ENCODE assay signal across 25 cellular contexts in the genomic region with DNA sequence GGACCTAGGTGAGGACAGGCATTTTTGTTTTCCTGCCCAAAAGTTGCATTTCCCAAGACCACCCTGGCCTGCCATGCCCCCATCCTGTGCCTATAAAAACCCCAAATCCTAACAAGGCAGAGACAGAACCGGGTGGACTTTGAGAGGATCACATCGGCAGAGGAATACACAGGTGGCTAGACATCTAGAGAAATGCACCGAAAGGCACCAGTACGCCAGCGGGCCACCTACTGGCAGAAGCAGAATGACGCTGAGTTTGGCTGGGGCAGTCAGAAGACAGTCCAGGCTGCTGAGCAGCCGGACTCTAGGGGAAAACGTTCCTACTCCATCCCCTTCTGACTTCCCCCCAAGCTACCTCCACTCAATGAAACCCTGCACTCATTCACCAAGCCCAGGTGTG. TPM values are rescaled to one million over a fixed set of nuclear protein-coding genes. Genes with fewer than 3 reads are reported as not detected.
A peak's percentile ranks its signal among the peaks of the same experiment; 100 is the strongest.
DNase-seq lines count a peak whose midpoint lies in the region; ATAC-seq, FAIRE-seq and TF ChIP-seq lines count a peak whose summit lies in the region.
"Had no signal": no experiment of that assay in that cellular context is flagged by ENCODE, and none has a peak within 500 bp of the region (broad histone marks: within the 10 kb centered on the region; RNA-seq: fewer than 3 reads in every experiment).

No MANE protein-coding gene starts in this region.

- no peak for FAIRE-seq in HepG2 (lab: Jason Lieb, UNC)
- FAIRE-seq: astrocyte had no signal

- no peak for DNase-seq in HFFc6
- DNase-seq in WTC11 (ENCODE audit: low spot score) = peak; percentile 46
- DNase-seq in HepG2 (ENCODE audit: low spot score) = no peak
- no peak for DNase-seq in RWPE1 (ENCODE audit: low spot score)
- no peak for DNase-seq in activated effector memory CD4-positive, alpha-beta T cell treated with Interleukin-2 at 50 U/mL for 16 hours
- DNase-seq in immature natural killer cell = no peak
- DNase-seq: activated T-cell treated with anti-CD3 and anti-CD28 coated beads, Interleukin-2, amount 50 U/mL, for 48 hours; COR-L47; esophagus squamous epithelium; KG1; NCI-H2029; NCI-H446; NK-92 treated with Interleukin-12 subunit alpha and Interleukin-12 subunit beta, amount 100 ng/mL, for 24 hours; stimulated activated CD4-positive, alpha-beta T cell treated with anti-CD3 and anti-CD28 coated beads, Interleukin-2, amount 100 ng/mL, for 48 hours; stimulated activated naive CD8-positive, alpha-beta T cell treated with anti-CD3 and anti-CD28 coated beads, Interleukin-15, Interleukin-2, amounts not matched to agents 100 U/mL and 50 U/mL, for 24 hours; T1000 had no signal

- TF ChIP-seq EP300 in HepG2 (IDR thresholded peaks at IDR 0.05; ENCODE audit: low read depth in 2 of 2, low read length in 2 of 2) (no peak), HepG2 (CRISPR knock-in tag; IDR thresholded peaks at IDR 0.05; ENCODE audit: borderline replicate concordance) (no peak)

- H3K36me3 Mint-ChIP-seq in HFFc6 (ENCODE audit: low read depth) (no peaks in the 10 kb centered on the region), WTC11 (0 out of 2 replicates have a peak, but pooled peaks cover 4% of the 10 kb centered on the region), immature natural killer cell (peaks cover 11 to 18% (median 13%) of the 10 kb centered on the region in 3 donors)

- no peak for TF ChIP-seq POLR2A in HepG2 (IDR thresholded peaks at IDR 0.05; ENCODE audit: insufficient read depth in 1 of 2, low read depth in 2 of 2, low read length in 2 of 2)

- H3K27ac ChIP-seq in HepG2 (ENCODE audit: extremely low read length, insufficient read depth, low read length) = no peak overlapping the region
- H3K27ac ChIP-seq in RWPE1 = no peak overlapping the region
- H3K27ac ChIP-seq: esophagus squamous epithelium, gastroesophageal sphincter, tibial nerve had no signal

- H3K36me3 ChIP-seq in HepG2 (replicated peaks in 1 of 2; ENCODE audit: control insufficient read depth in 1 of 2, insufficient read depth in 2 of 2, low read length in 2 of 2) = no peaks in the 10 kb centered on the region
- H3K36me3 ChIP-seq: esophagus squamous epithelium, gastroesophageal sphincter, tibial nerve had no signal

- H3K27me3 Mint-ChIP-seq in HFFc6 (ENCODE audit: insufficient read depth) = no peaks in the 10 kb centered on the region
- no peaks in the 10 kb centered on the region for H3K27me3 Mint-ChIP-seq in WTC11 (ENCODE audit: low read depth)
- H3K27me3 Mint-ChIP-seq in immature natural killer cell (ENCODE audit: low read depth in 3 of 3) = peaks cover 0 to 2% (median 0%) of the 10 kb centered on the region in 3 donors
- H3K27me3 Mint-ChIP-seq: activated naive CD8-positive, alpha-beta T cell; progenitor cell of endocrine pancreas had no signal

- no peak for TF ChIP-seq RAD21 in HepG2 (CRISPR knock-in tag; IDR thresholded peaks at IDR 0.05)

- no peaks in the 10 kb centered on the region for H4K20me1 ChIP-seq in HepG2 (ENCODE audit: insufficient read depth, low read length)

- H3K9me3 Mint-ChIP-seq in HFFc6 (no peaks in the 10 kb centered on the region), WTC11 (peaks cover 32% of the 10 kb centered on the region), immature natural killer cell (peaks cover 0 to 16% (median 11%) of the 10 kb centered on the region in 6 donors)

- no peak overlapping the region for H3K4me3 ChIP-seq in HepG2 (replicated peaks in 1 of 3; ENCODE audit: insufficient read depth in 1 of 3, low read depth in 2 of 3, low read length in 3 of 3)
- H3K4me3 ChIP-seq: esophagus squamous epithelium, gastroesophageal sphincter, tibial nerve had no signal

- POLR2A ChIA-PET in WTC11 (lab: Charles Lee) = no interaction called here
- POLR2A ChIA-PET in HepG2 (lab: Yijun Ruan, JAX) = no interaction called here
- POLR2A ChIA-PET in RWPE1 (lab: Yijun Ruan, JAX; ENCODE audit: low non-redundant PET) = no interaction called here

- ATAC-seq in WTC11 (peak; percentile 91), HepG2 (no peak)
- ATAC-seq: gastroesophageal sphincter; stimulated activated naive CD8-positive, alpha-beta T cell treated with anti-CD3 and anti-CD28 coated beads, Interleukin-15, Interleukin-2, amounts not matched to agents 100 U/mL and 50 U/mL, for 24 hours had no signal

- TF ChIP-seq CTCF in GM12872 (IDR thresholded peaks at IDR 0.05; ENCODE audit: insufficient read depth, low read depth, low read length) (0 out of 3 replicates have a peak, but pooled peaks have one; percentile 21), HFFc6 (IDR thresholded peaks at IDR 0.05) (peak; percentile 19; the same call in 1 of the 2 replicates), WTC11 (IDR thresholded peaks at IDR 0.05) (peak; percentile 12; the same call in 1 of the 2 replicates), HepG2 (CRISPR knock-in tag; IDR thresholded peaks at IDR 0.05) (0 out of 2 replicates have a peak, but pooled peaks have one; percentile 10), RWPE1 (conservative IDR thresholded peaks at IDR 0.05; ENCODE audit: low read depth) (no peak)

- peaks cover 5% of the 10 kb centered on the region; the same call in 1 of the 2 replicates for H3K9me3 ChIP-seq in HepG2 (ENCODE audit: low read length)

- no TSS peak for BruUV-seq in HepG2 (replicated peaks; lab: Mats Ljungman, UMichigan)

- H3K4me1 Mint-ChIP-seq in HFFc6 (ENCODE audit: low read depth) (no peaks in the 10 kb centered on the region), WTC11 (peaks cover 6% of the 10 kb centered on the region), immature natural killer cell (no peaks in the 10 kb centered on the region)

- no peak overlapping the region for H2AFZ ChIP-seq in HepG2 (ENCODE audit: low read length)

- H3K4me1 ChIP-seq in HepG2 (ENCODE audit: insufficient read depth, low read length) = peaks cover 32% of the 10 kb centered on the region
- H3K4me1 ChIP-seq: esophagus squamous epithelium, gastroesophageal sphincter, tibial nerve had no signal

- in situ Hi-C loops in HepG2 (cut with HindIII; ENCODE audit: extremely low pct_ligation_motif_present, low pct_unique_long_range_greater_than_20kb) = no loop called here

- H3K27me3 ChIP-seq in HepG2 (ENCODE audit: control insufficient read depth in 1 of 2, insufficient read depth in 2 of 2, low read length in 2 of 2) = no peaks in the 10 kb centered on the region
- H3K27me3 ChIP-seq: esophagus squamous epithelium, gastroesophageal sphincter, tibial nerve had no signal

- H3K4me2 ChIP-seq in HepG2 (ENCODE audit: low read depth, low read length) = no peak overlapping the region

- 86% methylated on average over 8 of the region's 8 CpGs for WGBS in HepG2 (ENCODE audit: low lambda C conversion rate)

- H3K27ac Mint-ChIP-seq in HFFc6 (no peak overlapping the region), WTC11 (no peak overlapping the region), immature natural killer cell (peak overlapping the region in 1 of 6 donors; percentile 9)
- H3K27ac Mint-ChIP-seq: activated naive CD8-positive, alpha-beta T cell; progenitor cell of endocrine pancreas had no signal

- H3K79me2 ChIP-seq in HepG2 (ENCODE audit: insufficient read depth, low read length) = no peaks in the 10 kb centered on the region

- H3K9ac ChIP-seq in HepG2 (ENCODE audit: insufficient read depth, low read depth, low read length) = no peak overlapping the region

- no peak overlapping the region for H3K4me3 Mint-ChIP-seq in HFFc6
- no peak overlapping the region for H3K4me3 Mint-ChIP-seq in WTC11
- no peak overlapping the region for H3K4me3 Mint-ChIP-seq in immature natural killer cell
- H3K4me3 Mint-ChIP-seq: activated naive CD8-positive, alpha-beta T cell had no signal

- intact Hi-C loops in HepG2 (cut with micrococcal nuclease; ENCODE audit: unreplicated experiment) = no loop called here

- CTCF ChIA-PET in WTC11 (lab: Charles Lee) = interaction anchor here (1.0 kb wide), 1 partner anchor 235 kb away, joined by 3 read pairs; no protein-coding TSS in a partner anchor
- CTCF ChIA-PET in HepG2 (lab: Yijun Ruan, JAX; ENCODE audit: low intra/inter-chr PET ratio, low total read pairs) = no interaction called here
- CTCF ChIA-PET in RWPE1 (lab: Yijun Ruan, JAX) = no interaction called here

RNA-seq across cellular contexts. Expression of a gene that starts 2.8 kb away (rescaled TPM):
- not detected for total RNA-seq in HFFc6 (2021; fragmentation: NEBNext Ultra II Directional; extraction: Animal tissue kit (Norgen Biotek cat#: 25700))
- total RNA-seq in WTC11 (2021) (not detected in 3 replicates), HepG2 (2016; rRNA removed; fragmentation: Illumina TruSeq; extraction: Trizol) (0.18 and 0.28 TPM in 2 replicates)
- not detected in 2 replicates for total RNA-seq in HepG2 (2016; cell fraction: cytosol; rRNA removed; fragmentation: Illumina TruSeq; extraction: Trizol; ENCODE audit: low read depth)
- total RNA-seq in HepG2 (2016; cell fraction: insoluble cytoplasmic fraction; rRNA removed; fragmentation: Illumina TruSeq; extraction: Trizol) = 0.13 and 0.48 TPM in 2 replicates
- not detected in 2 replicates for total RNA-seq in HepG2 (2016; cell fraction: membrane; rRNA removed; fragmentation: Illumina TruSeq; extraction: Trizol)
- total RNA-seq in HepG2 (2016; cell fraction: nucleus; rRNA removed; fragmentation: Illumina TruSeq; extraction: Trizol) = not detected in 2 replicates
- polyA plus RNA-seq in HepG2 (2011; rRNA removed) (1.3 and 1.6 TPM in 2 replicates), immature natural killer cell (not detected)
- 0.72 and 2.1 TPM in 2 replicates for polyA plus RNA-seq in HepG2 (2011; cell fraction: cytosol; rRNA removed)
- 0.34 and 0.78 TPM in 2 replicates for polyA plus RNA-seq in HepG2 (2011; cell fraction: nucleus; rRNA removed)
- 3.4 and 4.1 TPM in 2 replicates for polyA plus RNA-seq in HepG2 (2012)
- polyA plus RNA-seq in HepG2 (2016; cell fraction: cytosol; fragmentation: Illumina TruSeq; extraction: Trizol; ENCODE audit: low read depth) = not detected in 2 replicates
- polyA plus RNA-seq in HepG2 (2016; cell fraction: insoluble cytoplasmic fraction; fragmentation: Illumina TruSeq; extraction: Trizol; ENCODE audit: low read depth) = 0.35 and 0.46 TPM in 2 replicates
- not detected in 2 replicates for polyA plus RNA-seq in HepG2 (2016; cell fraction: membrane; fragmentation: Illumina TruSeq; extraction: Trizol; ENCODE audit: low read depth)
- polyA plus RNA-seq in HepG2 (2016; cell fraction: nucleus; fragmentation: Illumina TruSeq; extraction: Trizol; ENCODE audit: insufficient read depth, low read depth) = not detected in 2 replicates
- polyA minus RNA-seq in HepG2 (2011; rRNA and poly(A)+ RNA removed; ENCODE audit: low replicate concordance) = 0.28 TPM in 1 of 2 replicates, not detected in the other
- 0.88 TPM in 1 of 2 replicates, not detected in the other for polyA minus RNA-seq in HepG2 (2011; cell fraction: cytosol; rRNA and poly(A)+ RNA removed)
- polyA minus RNA-seq in HepG2 (2011; cell fraction: nucleus; rRNA and poly(A)+ RNA removed) = 0.52 and 1.5 TPM in 2 replicates
- total RNA-seq: activated CD8-positive, alpha-beta memory T cell treated with anti-CD3 and anti-CD28 coated beads for 36 hours; astrocyte; esophagus squamous epithelium; gastroesophageal sphincter; skeletal muscle tissue; tibial nerve had no signal
- polyA plus RNA-seq: neural cell had no signal

RNA-seq across cellular contexts. Expression of a gene that starts 14.4 kb away (rescaled TPM):
- total RNA-seq in HFFc6 (2021; fragmentation: NEBNext Ultra II Directional; extraction: Animal tissue kit (Norgen Biotek cat#: 25700)) = not detected
- total RNA-seq in WTC11 (2021) = not detected in 3 replicates
- not detected in 2 replicates for total RNA-seq in HepG2 (2016; rRNA removed; fragmentation: Illumina TruSeq; extraction: Trizol)
- total RNA-seq in HepG2 (2016; cell fraction: cytosol; rRNA removed; fragmentation: Illumina TruSeq; extraction: Trizol; ENCODE audit: low read depth) = not detected in 2 replicates
- total RNA-seq in HepG2 (2016; cell fraction: insoluble cytoplasmic fraction; rRNA removed; fragmentation: Illumina TruSeq; extraction: Trizol) = not detected in 2 replicates
- not detected in 2 replicates for total RNA-seq in HepG2 (2016; cell fraction: membrane; rRNA removed; fragmentation: Illumina TruSeq; extraction: Trizol)
- not detected in 2 replicates for total RNA-seq in HepG2 (2016; cell fraction: nucleus; rRNA removed; fragmentation: Illumina TruSeq; extraction: Trizol)
- polyA plus RNA-seq in HepG2 (2011; rRNA removed) = 0.03 and 0.12 TPM in 2 replicates
- not detected in 2 replicates for polyA plus RNA-seq in HepG2 (2011; cell fraction: cytosol; rRNA removed)
- polyA plus RNA-seq in HepG2 (2011; cell fraction: nucleus; rRNA removed) = 0.09 and 0.16 TPM in 2 replicates
- 0.12 TPM in 1 of 2 replicates, not detected in the other for polyA plus RNA-seq in HepG2 (2012)
- polyA plus RNA-seq in HepG2 (2016; cell fraction: cytosol; fragmentation: Illumina TruSeq; extraction: Trizol; ENCODE audit: low read depth) = not detected in 2 replicates
- polyA plus RNA-seq in HepG2 (2016; cell fraction: insoluble cytoplasmic fraction; fragmentation: Illumina TruSeq; extraction: Trizol; ENCODE audit: low read depth) = not detected in 2 replicates
- not detected in 2 replicates for polyA plus RNA-seq in HepG2 (2016; cell fraction: membrane; fragmentation: Illumina TruSeq; extraction: Trizol; ENCODE audit: low read depth)
- polyA plus RNA-seq in HepG2 (2016; cell fraction: nucleus; fragmentation: Illumina TruSeq; extraction: Trizol; ENCODE audit: insufficient read depth, low read depth) = not detected in 2 replicates
- polyA minus RNA-seq in HepG2 (2011; rRNA and poly(A)+ RNA removed; ENCODE audit: low replicate concordance) = 0.14 TPM in 1 of 2 replicates, not detected in the other
- polyA minus RNA-seq in HepG2 (2011; cell fraction: cytosol; rRNA and poly(A)+ RNA removed) = not detected in 2 replicates
- 0.62 and 0.64 TPM in 2 replicates for polyA minus RNA-seq in HepG2 (2011; cell fraction: nucleus; rRNA and poly(A)+ RNA removed)
- polyA plus RNA-seq in immature natural killer cell = not detected
- total RNA-seq: activated CD8-positive, alpha-beta memory T cell treated with anti-CD3 and anti-CD28 coated beads for 36 hours; astrocyte; esophagus squamous epithelium; gastroesophageal sphincter; progenitor cell of endocrine pancreas; skeletal muscle tissue; tibial nerve had no signal
